Comparison of ENCODE assay signal across 9 cellular contexts in the genomic region with DNA sequence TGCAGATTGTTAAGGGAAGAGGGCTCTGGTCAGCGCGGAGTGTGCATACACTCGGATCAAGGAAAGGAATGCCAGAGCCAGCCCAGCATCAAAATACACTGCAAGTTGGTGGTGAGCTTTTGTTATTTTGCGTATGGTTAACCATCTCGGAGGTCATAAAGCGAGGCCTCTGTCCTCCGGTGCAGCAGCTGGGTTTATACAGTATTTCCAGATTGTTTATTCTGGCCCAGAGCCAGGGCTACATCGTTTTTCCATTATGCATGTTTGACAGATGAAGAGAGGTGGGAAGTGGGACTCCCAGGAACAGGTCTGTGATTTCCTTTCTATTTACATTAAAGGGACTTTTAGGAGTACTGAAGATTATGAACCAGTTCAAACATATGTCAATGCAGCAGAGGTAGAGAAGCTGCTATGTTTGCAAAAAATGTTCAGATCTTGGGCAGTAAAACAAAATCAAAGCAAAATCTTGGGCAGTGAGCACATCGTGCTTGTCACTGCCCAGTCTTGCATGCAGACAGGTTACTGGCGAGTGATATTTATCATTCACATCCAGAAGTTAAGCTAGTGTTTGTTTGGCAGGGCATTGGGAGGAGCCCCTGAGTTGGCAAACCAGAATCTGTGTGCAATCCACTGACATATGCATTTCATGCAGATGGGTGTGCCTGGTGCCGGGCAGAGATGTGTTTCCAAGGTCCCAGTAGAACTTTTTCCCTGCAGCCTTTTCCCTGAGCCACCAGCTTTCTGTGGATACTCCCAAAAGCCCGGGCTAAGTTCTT.
DNase-seq lines count a peak whose midpoint lies in the region; ATAC-seq and TF ChIP-seq lines count a peak whose summit lies in the region.
"Had no signal": no experiment of that assay in that cellular context is flagged by ENCODE, and none has a peak within 500 bp of the region (broad histone marks: within the 10 kb centered on the region; RNA-seq: fewer than 3 reads in every experiment).

No MANE protein-coding gene starts in this region.

- no peak overlapping the region for H3K4me3 Mint-ChIP-seq in WTC11
- H3K4me3 Mint-ChIP-seq in HFFc6, result no peak overlapping the region

- H3K27ac Mint-ChIP-seq in WTC11 (peak overlapping the region; percentile 41; the same call in 1 of the 2 replicates), HFFc6 (no peak overlapping the region)

- POLR2A ChIA-PET in WTC11 (lab: Charles Lee), result no interaction called here

- H3K9me3 Mint-ChIP-seq in WTC11 (no peaks in the 10 kb centered on the region), HFFc6 (no peaks in the 10 kb centered on the region)

- peak; percentile 72 for DNase-seq in COR-L47 (lab: John Stamatoyannopoulos, UW)
- DNase-seq in NCI-H1105 (lab: John Stamatoyannopoulos, UW), result peak; percentile 91
- DNase-seq in WTC11 (ENCODE audit: low spot score), result no peak
- peak; percentile 83 for DNase-seq in left kidney (ENCODE audit: low read depth, low spot score)
- no peak for DNase-seq in stimulated activated CD4-positive, alpha-beta T cell treated with anti-CD3 and anti-CD28 coated beads, Interleukin-4, amount 100 ng/mL, for 4 hours
- DNase-seq in stimulated activated CD4-positive, alpha-beta T cell treated with anti-CD3 and anti-CD28 coated beads, Interleukin-4, amount 100 ng/mL, for 24 hours, result no peak
- no peak for DNase-seq in HFFc6
- DNase-seq: upper lobe of right lung had no signal

- H3K27me3 Mint-ChIP-seq in WTC11 (ENCODE audit: low read depth), result no peaks in the 10 kb centered on the region
- H3K27me3 Mint-ChIP-seq in HFFc6 (ENCODE audit: insufficient read depth), result no peaks in the 10 kb centered on the region; the same call in 1 of the 2 replicates

- no peak for ATAC-seq in WTC11
- no peak for ATAC-seq in GM18519 (IDR thresholded peaks at IDR 0.05; ENCODE audit: low FRiP score, unreplicated experiment)

- H3K36me3 Mint-ChIP-seq in WTC11 (no peaks in the 10 kb centered on the region), HFFc6 (ENCODE audit: low read depth) (no peaks in the 10 kb centered on the region)

- TF ChIP-seq CTCF in WTC11 (IDR thresholded peaks at IDR 0.05) (no peak), HFFc6 (IDR thresholded peaks at IDR 0.05) (no peak)

- CTCF ChIA-PET in WTC11 (lab: Charles Lee), result interaction anchor here (0.6 to 1.6 kb wide), 3 partner anchors 21 to 596 kb away, joined by 3 to 5 read pairs (median 3); no protein-coding TSS in a partner anchor

- H3K4me1 Mint-ChIP-seq in WTC11 (peaks cover 23% of the 10 kb centered on the region), HFFc6 (ENCODE audit: low read depth) (peaks cover 41% of the 10 kb centered on the region)

TF ChIP-seq in WTC11, 78 proteins besides CTCF, POLR2A, EP300 and RAD21:
- TF ChIP-seq, protein P1, sequence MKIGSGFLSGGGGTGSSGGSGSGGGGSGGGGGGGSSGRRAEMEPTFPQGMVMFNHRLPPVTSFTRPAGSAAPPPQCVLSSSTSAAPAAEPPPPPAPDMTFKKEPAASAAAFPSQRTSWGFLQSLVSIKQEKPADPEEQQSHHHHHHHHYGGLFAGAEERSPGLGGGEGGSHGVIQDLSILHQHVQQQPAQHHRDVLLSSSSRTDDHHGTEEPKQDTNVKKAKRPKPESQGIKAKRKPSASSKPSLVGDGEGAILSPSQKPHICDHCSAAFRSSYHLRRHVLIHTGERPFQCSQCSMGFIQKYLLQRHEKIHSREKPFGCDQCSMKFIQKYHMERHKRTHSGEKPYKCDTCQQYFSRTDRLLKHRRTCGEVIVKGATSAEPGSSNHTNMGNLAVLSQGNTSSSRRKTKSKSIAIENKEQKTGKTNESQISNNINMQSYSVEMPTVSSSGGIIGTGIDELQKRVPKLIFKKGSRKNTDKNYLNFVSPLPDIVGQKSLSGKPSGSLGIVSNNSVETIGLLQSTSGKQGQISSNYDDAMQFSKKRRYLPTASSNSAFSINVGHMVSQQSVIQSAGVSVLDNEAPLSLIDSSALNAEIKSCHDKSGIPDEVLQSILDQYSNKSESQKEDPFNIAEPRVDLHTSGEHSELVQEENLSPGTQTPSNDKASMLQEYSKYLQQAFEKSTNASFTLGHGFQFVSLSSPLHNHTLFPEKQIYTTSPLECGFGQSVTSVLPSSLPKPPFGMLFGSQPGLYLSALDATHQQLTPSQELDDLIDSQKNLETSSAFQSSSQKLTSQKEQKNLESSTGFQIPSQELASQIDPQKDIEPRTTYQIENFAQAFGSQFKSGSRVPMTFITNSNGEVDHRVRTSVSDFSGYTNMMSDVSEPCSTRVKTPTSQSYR (CRISPR knock-in tag; IDR thresholded peaks at IDR 0.05), result no peak
- TF ChIP-seq, protein P2, sequence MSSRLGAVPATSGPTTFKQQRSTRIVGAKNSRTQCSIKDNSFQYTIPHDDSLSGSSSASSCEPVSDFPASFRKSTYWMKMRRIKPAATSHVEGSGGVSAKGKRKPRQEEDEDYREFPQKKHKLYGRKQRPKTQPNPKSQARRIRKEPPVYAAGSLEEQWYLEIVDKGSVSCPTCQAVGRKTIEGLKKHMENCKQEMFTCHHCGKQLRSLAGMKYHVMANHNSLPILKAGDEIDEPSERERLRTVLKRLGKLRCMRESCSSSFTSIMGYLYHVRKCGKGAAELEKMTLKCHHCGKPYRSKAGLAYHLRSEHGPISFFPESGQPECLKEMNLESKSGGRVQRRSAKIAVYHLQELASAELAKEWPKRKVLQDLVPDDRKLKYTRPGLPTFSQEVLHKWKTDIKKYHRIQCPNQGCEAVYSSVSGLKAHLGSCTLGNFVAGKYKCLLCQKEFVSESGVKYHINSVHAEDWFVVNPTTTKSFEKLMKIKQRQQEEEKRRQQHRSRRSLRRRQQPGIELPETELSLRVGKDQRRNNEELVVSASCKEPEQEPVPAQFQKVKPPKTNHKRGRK (CRISPR knock-in tag; IDR thresholded peaks at IDR 0.05; ENCODE audit: borderline replicate concordance), result no peak
- TF ChIP-seq HMGA2 (CRISPR knock-in tag; IDR thresholded peaks at IDR 0.05) (no peak), CBFB (CRISPR knock-in tag; IDR thresholded peaks at IDR 0.05; ENCODE audit: low read depth) (no peak), CREB1 (CRISPR knock-in tag; IDR thresholded peaks at IDR 0.05) (no peak), RELA (CRISPR knock-in tag; IDR thresholded peaks at IDR 0.05; ENCODE audit: borderline replicate concordance) (no peak), NR3C1 (CRISPR knock-in tag; conservative IDR thresholded peaks at IDR 0.05; ENCODE audit: low read depth) (no peak), ZNF263 (CRISPR knock-in tag; IDR thresholded peaks at IDR 0.05; ENCODE audit: low read depth) (no peak), ZNF317 (CRISPR knock-in tag; IDR thresholded peaks at IDR 0.05; ENCODE audit: borderline replicate concordance, low read depth) (no peak)
- TF ChIP-seq, protein P3, sequence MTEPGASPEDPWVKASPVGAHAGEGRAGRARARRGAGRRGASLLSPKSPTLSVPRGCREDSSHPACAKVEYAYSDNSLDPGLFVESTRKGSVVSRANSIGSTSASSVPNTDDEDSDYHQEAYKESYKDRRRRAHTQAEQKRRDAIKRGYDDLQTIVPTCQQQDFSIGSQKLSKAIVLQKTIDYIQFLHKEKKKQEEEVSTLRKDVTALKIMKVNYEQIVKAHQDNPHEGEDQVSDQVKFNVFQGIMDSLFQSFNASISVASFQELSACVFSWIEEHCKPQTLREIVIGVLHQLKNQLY (CRISPR knock-in tag; IDR thresholded peaks at IDR 0.05), result no peak
- TF ChIP-seq, protein P4, sequence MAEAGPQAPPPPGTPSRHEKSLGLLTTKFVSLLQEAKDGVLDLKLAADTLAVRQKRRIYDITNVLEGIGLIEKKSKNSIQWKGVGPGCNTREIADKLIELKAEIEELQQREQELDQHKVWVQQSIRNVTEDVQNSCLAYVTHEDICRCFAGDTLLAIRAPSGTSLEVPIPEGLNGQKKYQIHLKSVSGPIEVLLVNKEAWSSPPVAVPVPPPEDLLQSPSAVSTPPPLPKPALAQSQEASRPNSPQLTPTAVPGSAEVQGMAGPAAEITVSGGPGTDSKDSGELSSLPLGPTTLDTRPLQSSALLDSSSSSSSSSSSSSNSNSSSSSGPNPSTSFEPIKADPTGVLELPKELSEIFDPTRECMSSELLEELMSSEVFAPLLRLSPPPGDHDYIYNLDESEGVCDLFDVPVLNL (CRISPR knock-in tag; IDR thresholded peaks at IDR 0.05; ENCODE audit: borderline replicate concordance, low read depth), result no peak
TF ChIP-seq in WTC11: peak in this region for 0.

Comparison
In these comparisons a context has a peak if more than half of its experiments do, and no peak if none do; other contexts are left out.
1. DNase-seq: peak in COR-L47 (single experiment), NCI-H1105 (single experiment) and left kidney (single experiment); none in WTC11 (single experiment), stimulated activated CD4-positive, alpha-beta T cell treated with anti-CD3 and anti-CD28 coated beads, Interleukin-4, amount 100 ng/mL, for 4 hours (0 of 2), stimulated activated CD4-positive, alpha-beta T cell treated with anti-CD3 and anti-CD28 coated beads, Interleukin-4, amount 100 ng/mL, for 24 hours (single experiment) and HFFc6 (single experiment).